Comparison of ENCODE assay signal across 23 cellular contexts in the genomic region with DNA sequence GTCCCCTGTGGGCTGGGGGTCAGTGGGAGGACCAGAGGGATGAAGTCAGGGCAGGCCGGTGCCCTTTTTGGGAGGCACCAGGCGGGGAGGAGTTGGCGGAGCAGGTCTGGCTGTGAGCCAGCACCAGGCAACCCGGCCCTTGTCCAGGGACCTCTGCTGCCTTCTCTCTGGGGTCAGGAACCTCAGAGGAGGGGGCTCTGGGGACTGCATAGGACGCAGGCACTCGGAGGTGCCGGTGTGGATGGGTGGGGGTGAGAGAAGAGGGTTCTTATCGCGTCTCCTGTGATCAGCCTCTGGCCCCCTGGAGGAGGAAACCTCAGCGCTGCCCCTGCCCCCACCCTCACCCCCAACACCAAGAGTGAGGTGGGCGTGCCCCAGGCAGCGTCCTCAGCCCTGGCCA. TPM values are rescaled to one million over a fixed set of nuclear protein-coding genes. Genes with fewer than 3 reads are reported as not detected.
"Had no signal": no experiment of that assay in that cellular context is flagged by ENCODE, and none has a peak within 500 bp of the region (broad histone marks: within the 10 kb centered on the region; RNA-seq: fewer than 3 reads in every experiment).

No MANE protein-coding gene starts in this region.

- H3K36me3 ChIP-seq: colonic mucosa, ovary, uterus had no signal

- H3K27ac ChIP-seq: colonic mucosa, ovary, right atrium auricular region, sigmoid colon, skin epidermis, thoracic aorta, uterus had no signal

- H3K4me3 Mint-ChIP-seq: naive thymus-derived CD4-positive, alpha-beta T cell; stimulated activated naive B cell treated with anti-CD40 and anti-IgM and Interleukin-4, amounts not matched to agents 10 μg/mL and 1 μg/mL and 100 μg/mL, for 72 hours; stimulated activated naive CD8-positive, alpha-beta T cell treated with anti-CD3 and anti-CD28 coated beads, Interleukin-15, amount 100 ng/mL, for 72 hours; type B pancreatic cell had no signal

- H3K9me3 Mint-ChIP-seq: stimulated activated naive B cell treated with anti-CD40 and anti-IgM and Interleukin-4, amounts not matched to agents 10 μg/mL and 1 μg/mL and 100 μg/mL, for 72 hours; stimulated activated naive CD8-positive, alpha-beta T cell treated with anti-CD3 and anti-CD28 coated beads, Interleukin-15, amount 100 ng/mL, for 72 hours; type B pancreatic cell had no signal

- H3K4me3 ChIP-seq: colonic mucosa, heart right ventricle, ovary, right atrium auricular region, sigmoid colon, skin epidermis, thoracic aorta, uterus had no signal

- H3K9me3 ChIP-seq: colonic mucosa, heart right ventricle, ovary, right atrium auricular region, sigmoid colon, thoracic aorta, uterus had no signal

- H3K27ac Mint-ChIP-seq: naive thymus-derived CD4-positive, alpha-beta T cell; stimulated activated naive CD8-positive, alpha-beta T cell treated with anti-CD3 and anti-CD28 coated beads, Interleukin-15, amount 100 ng/mL, for 72 hours; type B pancreatic cell had no signal

- H3K27me3 ChIP-seq: ovary had no signal

- H3K4me1 ChIP-seq: colonic mucosa had no signal

- DNase-seq: colonic mucosa; dermis blood vessel endothelial cell; effector CD4-positive, alpha-beta T cell; heart right ventricle; hypothalamus; kidney glomerular epithelial cell; naive thymus-derived CD4-positive, alpha-beta T cell; ovary; sigmoid colon; stimulated activated CD4-positive, alpha-beta T cell treated with anti-CD3 and anti-CD28 coated beads, Interleukin-2, amount 100 ng/mL, for 24 hours; stimulated activated CD4-positive, alpha-beta T cell treated with anti-CD3 and anti-CD28 coated beads, Interleukin-4, amount 100 ng/mL, for 4 hours; stimulated activated naive B cell treated with anti-CD40 and anti-IgM and Interleukin-4, amounts not matched to agents 10 μg/mL and 1 μg/mL and 100 μg/mL, for 72 hours; stimulated activated naive CD8-positive, alpha-beta T cell treated with anti-CD3 and anti-CD28 coated beads, Interleukin-15, amount 100 ng/mL, for 72 hours; uterus had no signal

RNA-seq across cellular contexts. Expression of a gene that starts 16.5 kb away (rescaled TPM):
- total RNA-seq: colonic mucosa, liver, mesenteric fat pad, mononuclear cell, right atrium auricular region, sigmoid colon, subcutaneous adipose tissue had no signal

RNA-seq across cellular contexts. Expression of a gene that starts 48.6 kb away (rescaled TPM):
- total RNA-seq: frontal cortex had no signal
